In the genomic region with DNA sequence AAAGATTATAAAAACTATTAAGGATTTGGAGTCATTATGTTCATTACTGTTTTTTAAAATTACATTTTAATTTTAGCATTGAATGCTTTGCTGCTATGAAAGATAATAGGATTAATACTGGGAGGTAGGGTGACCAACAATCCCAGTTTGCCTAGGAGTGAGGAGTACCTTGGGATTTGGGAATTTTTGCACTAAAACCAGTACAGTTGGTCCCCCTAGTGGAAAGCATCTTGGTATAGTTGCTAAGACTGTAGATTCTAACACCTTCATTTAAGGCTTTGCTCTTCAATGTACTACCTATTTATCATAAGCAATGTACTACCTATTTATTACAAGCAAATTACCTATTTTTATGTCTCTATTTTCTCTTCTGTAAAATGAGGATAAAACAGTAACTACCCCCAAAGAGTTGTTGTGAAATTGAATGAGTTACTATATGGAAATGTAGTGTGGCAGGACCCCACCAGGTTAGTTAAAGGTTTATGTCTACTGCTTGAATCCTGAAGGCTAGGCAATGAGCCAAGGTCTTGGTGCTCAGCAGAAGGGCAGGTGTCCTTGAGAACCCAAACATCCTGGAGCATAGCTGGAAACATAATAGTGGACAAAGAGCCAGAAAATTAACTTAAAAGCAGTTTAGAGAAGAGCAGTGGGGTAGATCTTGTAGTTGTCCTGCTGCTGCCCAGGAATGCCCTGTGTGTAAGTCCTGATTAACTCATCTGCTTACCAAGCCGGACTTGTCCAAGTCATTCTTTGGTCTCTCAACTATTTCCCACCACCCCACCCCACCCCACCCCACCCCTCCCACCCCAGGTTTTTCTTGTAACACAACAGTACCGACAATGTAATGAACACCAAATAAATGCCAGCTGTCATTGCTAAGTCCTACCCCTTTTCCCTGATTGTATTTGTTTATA, we compare ENCODE assay signal across 10 cellular contexts. TPM values are rescaled to one million over a fixed set of nuclear protein-coding genes. Genes with fewer than 3 reads are reported as not detected.
DNase-seq lines count a peak whose midpoint lies in the region; ATAC-seq and TF ChIP-seq lines count a peak whose summit lies in the region.
"Had no signal": no experiment of that assay in that cellular context is flagged by ENCODE, and none has a peak within 500 bp of the region (broad histone marks: within the 10 kb centered on the region; RNA-seq: fewer than 3 reads in every experiment).

No MANE protein-coding gene starts in this region.

- H3K4me2 ChIP-seq in HCT116 (ENCODE audit: low read length) (no peak overlapping the region), hepatocyte (no peak overlapping the region)

- H3K4me3 Mint-ChIP-seq in WTC11 = no peak overlapping the region

- H3K79me2 ChIP-seq in HCT116 (ENCODE audit: insufficient read depth, low read length) (no peaks in the 10 kb centered on the region), hepatocyte (no peaks in the 10 kb centered on the region)

- H2AFZ ChIP-seq in HCT116 (ENCODE audit: low read depth, low read length, poor library complexity, severe bottlenecking) = no peak overlapping the region
- no peak overlapping the region for H2AFZ ChIP-seq in hepatocyte

- H3K27ac ChIP-seq in HCT116 (ENCODE audit: low read depth, low read length) (no peak overlapping the region), hepatocyte (no peak overlapping the region)

- H3K9me3 Mint-ChIP-seq in WTC11 = peaks cover 10% of the 10 kb centered on the region

- RAD21 ChIA-PET in HCT116 (lab: Charles Lee; ENCODE audit: low non-redundant PET in 1 of 2, low total read pairs in 2 of 2, uncharacterized antibody in 2 of 2, unreplicated experiment in 2 of 2) = no interaction called here

- no peak for TF ChIP-seq POLR2A in HCT116 (IDR thresholded peaks at IDR 0.05; ENCODE audit: borderline replicate concordance, extremely low read depth, insufficient read depth, insufficient read length)

- no peak overlapping the region for H3K27ac Mint-ChIP-seq in WTC11

- H4K20me1 ChIP-seq in HCT116 (ENCODE audit: insufficient read depth) (no peaks in the 10 kb centered on the region), hepatocyte (ENCODE audit: insufficient read depth, poor library complexity, severe bottlenecking) (no peaks in the 10 kb centered on the region)

- CTCF ChIA-PET in HCT116 (lab: Charles Lee) = interaction anchor here (1.1 kb wide), 1 partner anchor 75 kb away, joined by 4 read pairs; no protein-coding TSS in a partner anchor
- CTCF ChIA-PET in WTC11 (lab: Charles Lee) = interaction anchor here (1.0 kb wide), 1 partner anchor 75 kb away, joined by 3 read pairs; no protein-coding TSS in a partner anchor

- in situ Hi-C loops in ACHN (cut with HindIII; ENCODE audit: low pct_ligation_motif_present, low pct_unique_long_range_greater_than_20kb, low sequenced_read_pairs) = no loop called here

- no peaks in the 10 kb centered on the region for H3K27me3 ChIP-seq in HCT116 (ENCODE audit: insufficient read depth, low read length)
- H3K27me3 ChIP-seq in hepatocyte = no peaks in the 10 kb centered on the region

- 81% methylated on average over 2 of the region's 2 CpGs for WGBS in hepatocyte (ENCODE audit: low lambda C conversion rate, missing lambda C conversion rate)

- H3K36me3 Mint-ChIP-seq in WTC11 = no peaks in the 10 kb centered on the region

- no peak overlapping the region for H3K4me3 ChIP-seq in HCT116 (replicated peaks in 1 of 2; ENCODE audit: low read depth in 1 of 2, low read length in 2 of 2)
- no peak overlapping the region for H3K4me3 ChIP-seq in hepatocyte

- H3K9me2 ChIP-seq in HCT116 (ENCODE audit: insufficient read depth) (no peaks in the 10 kb centered on the region), hepatocyte (replicated peaks; ENCODE audit: insufficient read depth) (no peaks in the 10 kb centered on the region)

- intact Hi-C loops in HCT116 (cut with micrococcal nuclease) = no loop called here

- H3K36me3 ChIP-seq in HCT116 (ENCODE audit: control insufficient read depth in 1 of 2, insufficient read depth in 2 of 2, low read length in 2 of 2) (no peaks in the 10 kb centered on the region), hepatocyte (replicated peaks; ENCODE audit: insufficient read depth, low read depth) (no peaks in the 10 kb centered on the region)

- ATAC-seq in HCT116 = peak; percentile 84
- peak; percentile 88 for ATAC-seq in WTC11
- ATAC-seq in GM21723 (IDR thresholded peaks at IDR 0.05; ENCODE audit: unreplicated experiment) = no peak
- no peak for ATAC-seq in HG03139 (IDR thresholded peaks at IDR 0.05; ENCODE audit: unreplicated experiment)

- TF ChIP-seq CTCF in HCT116 (IDR thresholded peaks at IDR 0.05 in 2 of 3, conservative IDR thresholded peaks at IDR 0.05 in 1 of 3; ENCODE audit: borderline replicate concordance in 1 of 3, insufficient read depth in 1 of 3, low read depth in 2 of 3, low read length in 2 of 3) = peak; percentile 35 to 59 (median 48); a peak in 5 of 6 replicates
- 0 out of 2 replicates have a peak, but pooled peaks have one; percentile 10 for TF ChIP-seq CTCF in WTC11 (IDR thresholded peaks at IDR 0.05)
- peak; percentile 18 for TF ChIP-seq CTCF in hepatocyte (IDR thresholded peaks at IDR 0.05; ENCODE audit: poor library complexity)

- POLR2A ChIA-PET in HCT116 (lab: Charles Lee) (no interaction called here), WTC11 (lab: Charles Lee) (no interaction called here)

- H3K27me3 Mint-ChIP-seq in WTC11 (ENCODE audit: low read depth) = no peaks in the 10 kb centered on the region

- H3K4me1 ChIP-seq in HCT116 (ENCODE audit: control insufficient read depth in 1 of 2, insufficient read depth in 2 of 2, low read length in 2 of 2) (peaks cover 0 to 3% of the 10 kb centered on the region in 2 experiments; a peak in 2 of 4 replicates), hepatocyte (ENCODE audit: insufficient read depth) (no peaks in the 10 kb centered on the region)

- peak; percentile 23 for DNase-seq in ACHN
- peak; percentile 23 for DNase-seq in HCT116 (ENCODE audit: low read depth, low spot score)
- no peak for DNase-seq in WTC11 (ENCODE audit: low spot score)
- no peak for DNase-seq in hepatocyte (ENCODE audit: low spot score)
- DNase-seq in kidney glomerular epithelial cell (lab: John Stamatoyannopoulos, UW) = no peak
- DNase-seq in CD1c-positive myeloid dendritic cell (ENCODE audit: extremely low spot score) = no peak
- DNase-seq: caudate nucleus, Karpas-422 had no signal

- no TSS peak for BruUV-seq in HCT116 (replicated peaks; lab: Mats Ljungman, UMichigan)

- no peak overlapping the region for H3K9ac ChIP-seq in HCT116 (ENCODE audit: low read length)

- H3K9me3 ChIP-seq in HCT116 (ENCODE audit: control insufficient read depth in 1 of 2, insufficient read depth in 1 of 2, low read depth in 1 of 2, low read length in 2 of 2) = no peaks in the 10 kb centered on the region
- H3K9me3 ChIP-seq in hepatocyte (ENCODE audit: low read depth) = no peaks in the 10 kb centered on the region

- TF ChIP-seq RAD21 in HCT116 (IDR thresholded peaks at IDR 0.05; ENCODE audit: low read depth) = peak; percentile 63

- no peaks in the 10 kb centered on the region for H3K4me1 Mint-ChIP-seq in WTC11

TF ChIP-seq in HCT116, 20 proteins besides CTCF, POLR2A, EP300 and RAD21:
- no peak for TF ChIP-seq ZNF274 (IDR thresholded peaks at IDR 0.05; ENCODE audit: low read depth, low read length)
- TF ChIP-seq SP1 (IDR thresholded peaks at IDR 0.05; ENCODE audit: low read depth) = 0 out of 2 replicates have a peak, but pooled peaks have one; percentile 8

TF ChIP-seq in WTC11, 78 proteins besides CTCF, POLR2A, EP300 and RAD21:
- TF ChIP-seq NFATC4 (CRISPR knock-in tag; IDR thresholded peaks at IDR 0.05) (no peak), GRHL2 (CRISPR knock-in tag; IDR thresholded peaks at IDR 0.05; ENCODE audit: insufficient replicate concordance, severe bottlenecking) (no peak), SP1 (CRISPR knock-in tag; conservative IDR thresholded peaks at IDR 0.05) (no peak), RORB (CRISPR knock-in tag; IDR thresholded peaks at IDR 0.05) (no peak), ZNF138 (CRISPR knock-in tag; conservative IDR thresholded peaks at IDR 0.05) (no peak), HMGA2 (CRISPR knock-in tag; IDR thresholded peaks at IDR 0.05) (no peak)
- TF ChIP-seq, protein P1, sequence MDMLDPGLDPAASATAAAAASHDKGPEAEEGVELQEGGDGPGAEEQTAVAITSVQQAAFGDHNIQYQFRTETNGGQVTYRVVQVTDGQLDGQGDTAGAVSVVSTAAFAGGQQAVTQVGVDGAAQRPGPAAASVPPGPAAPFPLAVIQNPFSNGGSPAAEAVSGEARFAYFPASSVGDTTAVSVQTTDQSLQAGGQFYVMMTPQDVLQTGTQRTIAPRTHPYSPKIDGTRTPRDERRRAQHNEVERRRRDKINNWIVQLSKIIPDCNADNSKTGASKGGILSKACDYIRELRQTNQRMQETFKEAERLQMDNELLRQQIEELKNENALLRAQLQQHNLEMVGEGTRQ (CRISPR knock-in tag; IDR thresholded peaks at IDR 0.05) = no peak
- TF ChIP-seq, protein P2, sequence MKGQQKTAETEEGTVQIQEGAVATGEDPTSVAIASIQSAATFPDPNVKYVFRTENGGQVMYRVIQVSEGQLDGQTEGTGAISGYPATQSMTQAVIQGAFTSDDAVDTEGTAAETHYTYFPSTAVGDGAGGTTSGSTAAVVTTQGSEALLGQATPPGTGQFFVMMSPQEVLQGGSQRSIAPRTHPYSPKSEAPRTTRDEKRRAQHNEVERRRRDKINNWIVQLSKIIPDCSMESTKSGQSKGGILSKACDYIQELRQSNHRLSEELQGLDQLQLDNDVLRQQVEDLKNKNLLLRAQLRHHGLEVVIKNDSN (CRISPR knock-in tag; IDR thresholded peaks at IDR 0.05) = no peak
TF ChIP-seq in WTC11: peak in this region for 0.

RNA-seq across cellular contexts. Expression of gene NMD3, which starts 49.2 kb away (rescaled TPM):
- total RNA-seq in HCT116 (2021; ENCODE audit: unreplicated experiment) (85.2 TPM), WTC11 (2021) (53.3 to 56.3 TPM (median 54.5 TPM) in 3 replicates), hepatocyte (52.5 and 57.2 TPM in 2 replicates)
- polyA plus RNA-seq in HCT116 (2012) = 51.5 and 63.7 TPM in 2 replicates
- polyA plus RNA-seq in hepatocyte = 27.8 and 30.6 TPM in 2 replicates

Comparison
In these comparisons a context has a peak if more than half of its experiments do, and no peak if none do; other contexts are left out.
1. DNase-seq: peak in ACHN (single experiment) and HCT116 (single experiment); none in WTC11 (single experiment), hepatocyte (single experiment), kidney glomerular epithelial cell (single experiment) and CD1c-positive myeloid dendritic cell (single experiment).
2. ATAC-seq: peak in HCT116 (single experiment) and WTC11 (single experiment); none in GM21723 (single experiment) and HG03139 (single experiment).
3. Peak in every context shown above with its lines, with median percentiles within 50 percentile points of each other: CTCF ChIP-seq.